ENCODE assay signal across 31 cellular contexts in the genomic region with DNA sequence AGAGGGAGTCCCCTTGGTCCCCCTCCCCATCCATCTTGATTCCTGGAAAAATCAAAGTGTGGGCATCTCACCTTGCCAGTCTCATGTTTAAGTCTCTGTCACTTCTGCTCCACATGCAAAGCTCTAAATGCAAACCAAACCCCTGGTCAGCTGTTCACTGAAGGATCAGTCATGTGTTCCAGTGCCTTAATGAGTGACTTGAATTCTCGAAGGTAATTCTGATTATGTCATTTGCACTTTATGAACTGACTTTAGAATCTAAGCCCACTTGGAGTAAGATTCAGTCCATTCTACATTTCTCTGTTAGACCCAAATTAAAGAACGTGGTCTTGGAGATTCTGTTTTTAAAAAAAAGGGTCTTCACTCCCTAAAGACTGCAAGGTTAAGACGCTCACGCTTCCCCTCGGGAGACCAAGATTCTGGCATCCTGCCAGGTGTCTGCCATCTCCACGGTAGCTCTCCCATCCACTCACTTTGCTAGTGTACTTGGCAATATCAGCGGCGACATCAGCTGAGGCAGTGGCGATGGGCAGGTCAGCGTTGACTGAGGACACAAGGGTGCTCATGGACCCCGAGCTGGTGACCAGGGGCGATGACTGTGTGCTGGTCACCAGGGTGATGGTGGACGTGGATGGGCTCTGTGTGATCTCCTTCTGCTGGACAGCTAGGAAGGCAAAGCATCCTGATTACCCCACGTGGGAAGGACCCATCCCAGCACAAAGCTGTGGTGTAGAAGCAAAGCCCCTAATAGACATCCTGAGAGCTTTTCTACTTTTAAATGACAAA.
DNase-seq lines count a peak whose midpoint lies in the region; ATAC-seq and TF ChIP-seq lines count a peak whose summit lies in the region.
"Had no signal": no experiment of that assay in that cellular context is flagged by ENCODE, and none has a peak within 500 bp of the region (broad histone marks: within the 10 kb centered on the region; RNA-seq: fewer than 3 reads in every experiment).

No MANE protein-coding gene starts in this region.

- no peaks in the 10 kb centered on the region for H3K4me1 Mint-ChIP-seq in T-helper 2 cell treated with Interferon-gamma antibody and Interleukin-4, amounts not matched to agents 5 μg/mL and 100 μg/mL, for 36 hours (ENCODE audit: low read depth)
- no peaks in the 10 kb centered on the region for H3K4me1 Mint-ChIP-seq in CD4-positive, alpha-beta T cell (ENCODE audit: low read depth)
- peaks cover 6% of the 10 kb centered on the region for H3K4me1 Mint-ChIP-seq in neural progenitor cell
- H3K4me1 Mint-ChIP-seq: central memory CD8-positive, alpha-beta T cell had no signal

- H4K20me1 ChIP-seq in neural progenitor cell (ENCODE audit: low read depth): peaks cover 2% of the 10 kb centered on the region

- WGBS in aorta, 2 donors: 81% methylated on average over 14 of the region's 14 CpGs

- intact Hi-C loops in CD4-positive, alpha-beta T cell (cut with DNase I, micrococcal nuclease): no loop called here
- intact Hi-C loops in aorta (cut with DNase I): no loop called here

- TF ChIP-seq CTCF in CD4-positive, alpha-beta T cell (IDR thresholded peaks at IDR 0.05): no peak
- TF ChIP-seq CTCF in neural progenitor cell (IDR thresholded peaks at IDR 0.05): no peak

- no peak for ATAC-seq in CD4-positive, alpha-beta T cell (ENCODE audit: poor library complexity)
- no peak for ATAC-seq in aorta (ENCODE audit: low FRiP score)
- ATAC-seq: foreskin keratinocyte, heart right ventricle, left ventricle myocardium superior, sciatic nerve had no signal

- no peaks in the 10 kb centered on the region for H3K27me3 Mint-ChIP-seq in T-helper 2 cell treated with Interferon-gamma antibody and Interleukin-4, amounts not matched to agents 5 μg/mL and 100 μg/mL, for 36 hours (ENCODE audit: low read depth)
- H3K27me3 Mint-ChIP-seq in CD4-positive, alpha-beta T cell: no peaks in the 10 kb centered on the region
- H3K27me3 Mint-ChIP-seq in neural progenitor cell (ENCODE audit: insufficient read depth, low read depth): peaks cover 5% of the 10 kb centered on the region
- H3K27me3 Mint-ChIP-seq: central memory CD8-positive, alpha-beta T cell; progenitor cell of endocrine pancreas; stimulated activated naive CD8-positive, alpha-beta T cell treated with anti-CD3 and anti-CD28 coated beads, Interleukin-15, Interleukin-2, amounts not matched to agents 100 ng/mL and 50 ng/mL, for 24 hours had no signal

- no peaks in the 10 kb centered on the region for H3K9me3 Mint-ChIP-seq in T-helper 2 cell treated with Interferon-gamma antibody and Interleukin-4, amounts not matched to agents 5 μg/mL and 100 μg/mL, for 36 hours
- no peaks in the 10 kb centered on the region for H3K9me3 Mint-ChIP-seq in CD4-positive, alpha-beta T cell
- no peaks in the 10 kb centered on the region for H3K9me3 Mint-ChIP-seq in neural progenitor cell
- H3K9me3 Mint-ChIP-seq: central memory CD8-positive, alpha-beta T cell; stimulated activated naive CD8-positive, alpha-beta T cell treated with anti-CD3 and anti-CD28 coated beads, Interleukin-15, Interleukin-2, amounts not matched to agents 100 ng/mL and 50 ng/mL, for 24 hours had no signal

- POLR2A ChIA-PET in CD4-positive, alpha-beta T cell (lab: Charles Lee): no interaction called here

- CTCF ChIA-PET in CD4-positive, alpha-beta T cell (lab: Charles Lee): interaction anchor here (1.4 kb wide), 1 partner anchor 10 kb away, joined by 3 read pairs; no protein-coding TSS in a partner anchor

- H3K36me3 ChIP-seq in neural progenitor cell: peaks cover 19% of the 10 kb centered on the region
- peaks cover 0 to 2% of the 10 kb centered on the region in 2 donors for H3K36me3 ChIP-seq in aorta (ENCODE audit: control insufficient read depth in 1 of 2, insufficient read depth in 2 of 2, low read length in 1 of 2)
- H3K36me3 ChIP-seq: uterus had no signal

- no peak overlapping the region for H2AFZ ChIP-seq in neural progenitor cell (replicated peaks)

- peak overlapping the region; percentile 45 for H3K27ac Mint-ChIP-seq in T-helper 2 cell treated with Interferon-gamma antibody and Interleukin-4, amounts not matched to agents 5 μg/mL and 100 μg/mL, for 36 hours
- peak overlapping the region; percentile 14 for H3K27ac Mint-ChIP-seq in CD4-positive, alpha-beta T cell
- peak overlapping the region; percentile 60 for H3K27ac Mint-ChIP-seq in neural progenitor cell
- H3K27ac Mint-ChIP-seq: progenitor cell of endocrine pancreas; stimulated activated naive CD8-positive, alpha-beta T cell treated with anti-CD3 and anti-CD28 coated beads, Interleukin-15, Interleukin-2, amounts not matched to agents 100 ng/mL and 50 ng/mL, for 24 hours had no signal

- H3K4me3 ChIP-seq in neural progenitor cell: no peak overlapping the region
- H3K4me3 ChIP-seq in aorta (ENCODE audit: low read length in 2 of 2): no peak overlapping the region
- H3K4me3 ChIP-seq: esophagus squamous epithelium, heart right ventricle, thoracic aorta, uterus had no signal

- DNase-seq in T-helper 2 cell treated with Interferon-gamma antibody and Interleukin-4, amounts not matched to agents 5 μg/mL and 100 μg/mL, for 36 hours (ENCODE audit: low spot score): no peak
- DNase-seq in T-helper 2 cell (no peak), NCI-H2171 (lab: John Stamatoyannopoulos, UW) (peak; percentile 26), neural progenitor cell (ENCODE audit: low spot score) (no peak), aorta (no peak), COLO829 (ENCODE audit: low spot score) (no peak)
- no peak for DNase-seq in CD4-positive, alpha-beta T cell
- DNase-seq: activated CD4-positive, alpha-beta T cell treated with anti-CD3 and anti-CD28 coated beads for 4 hours; activated CD8-positive, alpha-beta memory T cell treated with anti-CD3 and anti-CD28 coated beads for 24 hours; activated gamma-delta T cell; activated T-cell treated with anti-CD3 and anti-CD28 coated beads, Interleukin-2, amount 50 U/mL, for 1 hour; Calu3; DMS79; esophagus squamous epithelium; foreskin keratinocyte; heart right ventricle; left ventricle myocardium superior; NCI-H1436 treated with DMSO at 0.1 percent for 48 hours; NCI-H524; SHP77; stimulated activated CD8-positive, alpha-beta memory T cell treated with anti-CD3 and anti-CD28 coated beads, Interleukin-4, amount 100 ng/mL, for 48 hours; T1000; uterus had no signal

- no peaks in the 10 kb centered on the region for H3K27me3 ChIP-seq in CD4-positive, alpha-beta T cell (ENCODE audit: control insufficient read depth, insufficient read depth, low read length)
- H3K27me3 ChIP-seq in neural progenitor cell: no peaks in the 10 kb centered on the region
- H3K27me3 ChIP-seq in aorta (ENCODE audit: control insufficient read depth in 1 of 2, insufficient read depth in 2 of 2, low read length in 1 of 2): no peaks in the 10 kb centered on the region
- H3K27me3 ChIP-seq: esophagus squamous epithelium, foreskin keratinocyte, heart right ventricle, uterus had no signal

- H3K4me1 ChIP-seq in neural progenitor cell (peaks cover 4% of the 10 kb centered on the region), aorta (ENCODE audit: control insufficient read depth in 1 of 2, insufficient read depth in 2 of 2, low read length in 2 of 2) (no peaks in the 10 kb centered on the region)
- H3K4me1 ChIP-seq: esophagus squamous epithelium, foreskin keratinocyte, uterus had no signal

- no peaks in the 10 kb centered on the region for H3K9me3 ChIP-seq in CD4-positive, alpha-beta T cell (ENCODE audit: control insufficient read depth, low read length)
- H3K9me3 ChIP-seq in neural progenitor cell (ENCODE audit: low read depth) (no peaks in the 10 kb centered on the region), aorta (ENCODE audit: control insufficient read depth, low read length) (no peaks in the 10 kb centered on the region)
- H3K9me3 ChIP-seq: esophagus squamous epithelium, heart right ventricle, thoracic aorta, uterus had no signal

- H3K4me3 Mint-ChIP-seq in T-helper 2 cell treated with Interferon-gamma antibody and Interleukin-4, amounts not matched to agents 5 μg/mL and 100 μg/mL, for 36 hours: no peak overlapping the region
- H3K4me3 Mint-ChIP-seq in CD4-positive, alpha-beta T cell: no peak overlapping the region
- H3K4me3 Mint-ChIP-seq in neural progenitor cell: no peak overlapping the region
- H3K4me3 Mint-ChIP-seq: central memory CD8-positive, alpha-beta T cell; stimulated activated naive CD8-positive, alpha-beta T cell treated with anti-CD3 and anti-CD28 coated beads, Interleukin-15, Interleukin-2, amounts not matched to agents 100 ng/mL and 50 ng/mL, for 24 hours had no signal

- H3K9ac ChIP-seq in neural progenitor cell: no peak overlapping the region

- H3K4me2 ChIP-seq in neural progenitor cell: no peak overlapping the region

- H3K79me2 ChIP-seq in neural progenitor cell (ENCODE audit: low read depth): peaks cover 51% of the 10 kb centered on the region

- peaks cover 12% of the 10 kb centered on the region for H3F3A ChIP-seq in neural progenitor cell (ENCODE audit: low read depth)

- H3K27ac ChIP-seq in CD4-positive, alpha-beta T cell (ENCODE audit: low read depth, low read length): no peak overlapping the region
- H3K27ac ChIP-seq in neural progenitor cell (no peak overlapping the region), aorta (ENCODE audit: low read depth in 1 of 2, low read length in 2 of 2) (no peak overlapping the region)
- H3K27ac ChIP-seq: C4-2B, esophagus squamous epithelium, foreskin keratinocyte, heart right ventricle, HL-60, thoracic aorta, uterus, VCaP had no signal

- H3K36me3 Mint-ChIP-seq in T-helper 2 cell treated with Interferon-gamma antibody and Interleukin-4, amounts not matched to agents 5 μg/mL and 100 μg/mL, for 36 hours (ENCODE audit: low read depth): peaks cover 51% of the 10 kb centered on the region
- peaks cover 74% of the 10 kb centered on the region for H3K36me3 Mint-ChIP-seq in CD4-positive, alpha-beta T cell (ENCODE audit: low read depth)
- peaks cover 35% of the 10 kb centered on the region for H3K36me3 Mint-ChIP-seq in neural progenitor cell
